In the genomic region with DNA sequence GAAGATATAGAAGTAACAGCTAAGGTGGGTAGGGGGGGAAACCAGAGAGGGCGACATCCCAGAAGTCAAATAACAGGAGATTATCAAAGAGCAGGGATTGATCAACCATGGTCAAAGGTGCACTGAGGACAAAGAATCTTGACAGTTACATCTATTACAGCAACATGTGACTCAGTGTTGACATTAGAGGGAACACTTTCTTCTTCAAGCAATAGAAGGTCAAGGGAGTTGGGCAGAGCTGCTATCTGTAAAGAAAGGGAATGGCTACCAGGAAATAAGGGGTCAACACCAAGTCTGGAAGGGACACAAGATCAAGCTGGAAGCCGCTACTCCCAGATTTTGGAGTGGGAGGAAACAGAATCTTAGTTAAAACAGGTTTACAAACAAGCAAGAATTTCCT, we compare ENCODE assay signal across 30 cellular contexts.
"Had no signal": no experiment of that assay in that cellular context is flagged by ENCODE, and none has a peak within 500 bp of the region (broad histone marks: within the 10 kb centered on the region; RNA-seq: fewer than 3 reads in every experiment).

No MANE protein-coding gene starts in this region.

- H3K4me3 ChIP-seq: dorsolateral prefrontal cortex, gastroesophageal sphincter, heart left ventricle, lung, pancreas, right atrium auricular region, smooth muscle cell, suprapubic skin, transverse colon, upper lobe of right lung, vagina had no signal

- H3K27ac ChIP-seq: dorsolateral prefrontal cortex, epithelial cell of prostate, foreskin keratinocyte, gastroesophageal sphincter, heart left ventricle, neutrophil, pancreas, right atrium auricular region, suprapubic skin, transverse colon, upper lobe of right lung, vagina had no signal

- H3K4me1 ChIP-seq: foreskin keratinocyte, gastroesophageal sphincter, heart left ventricle, pancreas, right atrium auricular region, suprapubic skin, transverse colon, upper lobe of right lung, vagina had no signal

- DNase-seq: dorsolateral prefrontal cortex; effector CD4-positive, alpha-beta T cell; foreskin keratinocyte; heart left ventricle; hypothalamus; immature natural killer cell; islet precursor cell; kidney glomerular epithelial cell; naive B cell; pancreas; stimulated activated CD4-positive, alpha-beta T cell treated with anti-CD3 and anti-CD28 coated beads, Interleukin-12 subunit alpha, Interleukin-12 subunit beta, amount 100 ng/mL, for 4 hours; stimulated activated CD4-positive, alpha-beta T cell treated with anti-CD3 and anti-CD28 coated beads, Interleukin-1b, Interleukin-23, amount 100 ng/mL, for 48 hours; stimulated activated CD4-positive, alpha-beta T cell treated with anti-CD3 and anti-CD28 coated beads, Interleukin-4, amount 100 ng/mL, for 1 hour; stimulated activated CD8-positive, alpha-beta memory T cell treated with anti-CD3 and anti-CD28 coated beads, Interleukin-4, amount 100 ng/mL, for 48 hours; stimulated activated naive CD4-positive, alpha-beta T cell; stimulated activated naive CD8-positive, alpha-beta T cell treated with anti-CD3 and anti-CD28 coated beads, Interleukin-15, amount 100 ng/mL, for 72 hours; transverse colon; upper lobe of right lung had no signal

- H3K27me3 ChIP-seq: foreskin keratinocyte, gastroesophageal sphincter, heart left ventricle, neutrophil, pancreas, right atrium auricular region, suprapubic skin, transverse colon, upper lobe of right lung, vagina had no signal

- H3K4me2 ChIP-seq: smooth muscle cell had no signal

- ATAC-seq: esophagus mucosa; foreskin keratinocyte; gastroesophageal sphincter; natural killer cell treated with Interleukin-12 subunit alpha and Interleukin-12 subunit beta and Interleukin-15 and Interleukin-18, amount 100 ng/mL, for 72 hours; sciatic nerve; stimulated activated naive CD8-positive, alpha-beta T cell treated with anti-CD3 and anti-CD28 coated beads, Interleukin-15, amount 100 ng/mL, for 72 hours; upper lobe of right lung had no signal

- H3K9me3 ChIP-seq: heart left ventricle, neutrophil, pancreas, right atrium auricular region, suprapubic skin, transverse colon, upper lobe of right lung, vagina had no signal

- FAIRE-seq: colon, pancreas had no signal

- H3K36me3 ChIP-seq: gastroesophageal sphincter, heart left ventricle, neutrophil, pancreas, right atrium auricular region, suprapubic skin, transverse colon, upper lobe of right lung, vagina had no signal
